Comparison of ENCODE assay signal across 8 cellular contexts in the genomic region with DNA sequence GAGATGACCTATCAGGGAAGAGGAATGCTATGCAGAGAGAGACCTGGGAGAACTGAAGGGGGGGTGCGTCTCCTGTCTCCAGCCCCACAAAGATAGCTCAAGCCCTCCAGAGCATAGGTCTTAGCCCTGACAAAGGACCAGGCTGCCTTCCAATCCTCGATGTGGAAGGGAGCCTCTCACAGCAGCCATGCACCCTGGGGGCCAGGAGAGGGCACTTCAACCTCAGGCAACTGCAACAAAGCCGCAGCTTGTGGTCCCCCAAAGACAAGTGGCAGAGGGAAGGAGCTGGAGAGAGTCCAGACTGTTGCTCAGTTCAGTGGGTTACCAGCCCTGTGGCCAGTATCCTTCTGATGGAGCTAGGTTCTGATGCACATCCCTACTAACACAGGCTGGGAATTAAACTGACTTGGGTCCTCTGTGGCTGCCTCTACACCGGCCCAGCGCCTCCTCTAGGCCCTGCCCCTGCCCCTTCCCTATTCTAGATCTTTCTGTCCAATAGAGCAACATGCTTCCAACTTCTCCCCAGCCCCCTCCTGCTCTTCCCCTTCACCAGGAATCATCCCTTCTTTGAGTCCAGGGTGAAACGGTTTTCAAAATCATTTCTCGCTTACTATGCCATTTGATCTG.
A peak's percentile ranks its signal among the peaks of the same experiment; 100 is the strongest.
DNase-seq lines count a peak whose midpoint lies in the region; ATAC-seq, FAIRE-seq and TF ChIP-seq lines count a peak whose summit lies in the region.

No MANE protein-coding gene starts in this region.

- intact Hi-C loops in left ventricle myocardium superior (cut with micrococcal nuclease), result no loop called here

- POLR2A ChIA-PET in AG04449 (lab: Yijun Ruan, JAX), result no interaction called here

- no peak overlapping the region for H3K27ac Mint-ChIP-seq in activated naive CD8-positive, alpha-beta T cell treated with anti-CD3 and anti-CD28 coated beads, Interleukin-2, amount 50 U/mL, for 24 hours
- H3K27ac Mint-ChIP-seq in activated T-helper 17 cell treated with anti-CD3 and anti-CD28 coated beads, Interleukin-2, amount 50 U/mL, for 72 hours, result no peak overlapping the region

- no peak overlapping the region for H3K4me3 Mint-ChIP-seq in activated naive CD8-positive, alpha-beta T cell treated with anti-CD3 and anti-CD28 coated beads, Interleukin-2, amount 50 U/mL, for 24 hours
- no peak overlapping the region for H3K4me3 Mint-ChIP-seq in activated T-helper 17 cell treated with anti-CD3 and anti-CD28 coated beads, Interleukin-2, amount 50 U/mL, for 72 hours

- H3K4me1 Mint-ChIP-seq in activated naive CD8-positive, alpha-beta T cell treated with anti-CD3 and anti-CD28 coated beads, Interleukin-2, amount 50 U/mL, for 24 hours, result no peaks in the 10 kb centered on the region
- no peaks in the 10 kb centered on the region for H3K4me1 Mint-ChIP-seq in activated T-helper 17 cell treated with anti-CD3 and anti-CD28 coated beads, Interleukin-2, amount 50 U/mL, for 72 hours

- no peaks in the 10 kb centered on the region for H3K36me3 Mint-ChIP-seq in activated naive CD8-positive, alpha-beta T cell treated with anti-CD3 and anti-CD28 coated beads, Interleukin-2, amount 50 U/mL, for 24 hours (ENCODE audit: low read depth)
- H3K36me3 Mint-ChIP-seq in activated T-helper 17 cell treated with anti-CD3 and anti-CD28 coated beads, Interleukin-2, amount 50 U/mL, for 72 hours (ENCODE audit: low read depth), result no peaks in the 10 kb centered on the region

- FAIRE-seq in GM12891 (lab: Jason Lieb, UNC), result no peak

- DNase-seq in AG04449 (ENCODE audit: low read depth, low spot score) (no peak), GM12891 (ENCODE audit: insufficient read length, low spot score) (peak; percentile 21), NCI-H2196 treated with DMSO at 0.1 percent for 48 hours (lab: John Stamatoyannopoulos, UW; ENCODE audit: unreplicated experiment) (peak; percentile 29), left ventricle myocardium superior (peak; percentile 49), retina (peak; percentile 84)
- peak; percentile 18 for DNase-seq in activated naive CD8-positive, alpha-beta T cell treated with anti-CD3 and anti-CD28 coated beads, Interleukin-2, amount 50 U/mL, for 24 hours

- TF ChIP-seq CTCF in AG04449 (IDR thresholded peaks at IDR 0.05; ENCODE audit: insufficient read depth, low read length, missing control alignments), result peak; percentile 73

- peak; percentile 74 for ATAC-seq in HG03139 (IDR thresholded peaks at IDR 0.05; ENCODE audit: unreplicated experiment)
- peak; percentile 81 for ATAC-seq in activated naive CD8-positive, alpha-beta T cell treated with anti-CD3 and anti-CD28 coated beads, Interleukin-2, amount 50 U/mL, for 24 hours
- ATAC-seq in left ventricle myocardium superior, result peak; percentile 69
- ATAC-seq in activated T-helper 17 cell treated with anti-CD3 and anti-CD28 coated beads, Interleukin-2, amount 50 U/mL, for 72 hours (replicated peaks), result no peak

- no peak overlapping the region for H3K4me3 ChIP-seq in AG04449 (ENCODE audit: low read depth, low read length)

- no peaks in the 10 kb centered on the region for H3K9me3 Mint-ChIP-seq in activated naive CD8-positive, alpha-beta T cell treated with anti-CD3 and anti-CD28 coated beads, Interleukin-2, amount 50 U/mL, for 24 hours
- H3K9me3 Mint-ChIP-seq in activated T-helper 17 cell treated with anti-CD3 and anti-CD28 coated beads, Interleukin-2, amount 50 U/mL, for 72 hours, result no peaks in the 10 kb centered on the region

- CTCF ChIA-PET in AG04449 (lab: Yijun Ruan, JAX), result interaction anchor here (0.6 to 2.0 kb wide), 6 partner anchors 9 to 268 kb away, joined by 3 to 6 read pairs (median 4); no protein-coding TSS in a partner anchor

- H3K27me3 Mint-ChIP-seq in activated naive CD8-positive, alpha-beta T cell treated with anti-CD3 and anti-CD28 coated beads, Interleukin-2, amount 50 U/mL, for 24 hours, result peaks cover 7% of the 10 kb centered on the region
- H3K27me3 Mint-ChIP-seq in activated T-helper 17 cell treated with anti-CD3 and anti-CD28 coated beads, Interleukin-2, amount 50 U/mL, for 72 hours, result peaks cover 24% of the 10 kb centered on the region

- no peak for TF ChIP-seq POLR2A in GM12891 (IDR thresholded peaks at IDR 0.05; ENCODE audit: low read depth, low read length)

TF ChIP-seq in GM12891, 5 proteins besides CTCF, POLR2A, EP300 and RAD21:
- no peak for TF ChIP-seq TAF1 (IDR thresholded peaks at IDR 0.05; ENCODE audit: low read depth, low read length)
- TF ChIP-seq SPI1 (IDR thresholded peaks at IDR 0.05; ENCODE audit: low read depth, low read length), result no peak
- TF ChIP-seq POLR2AphosphoS5 (IDR thresholded peaks at IDR 0.05; ENCODE audit: low read depth, low read length), result no peak
- TF ChIP-seq PAX5 (IDR thresholded peaks at IDR 0.05; ENCODE audit: insufficient read depth, low read length, severe bottlenecking), result no peak
- TF ChIP-seq POU2F2 (IDR thresholded peaks at IDR 0.05; ENCODE audit: low read depth, low read length), result no peak
